In genomic region chr9:132141364-132141947, GRCh38 we compare ENCODE assay signal across 9 cellular contexts. TPM values are rescaled to one million over a fixed set of nuclear protein-coding genes. Genes with fewer than 3 reads are reported as not detected.
A peak's percentile ranks its signal among the peaks of the same experiment; 100 is the strongest.
DNase-seq lines count a peak whose midpoint lies in the region; ATAC-seq and TF ChIP-seq lines count a peak whose summit lies in the region.
"Had no signal": no experiment of that assay in that cellular context is flagged by ENCODE, and none has a peak within 500 bp of the region (broad histone marks: within the 10 kb centered on the region; RNA-seq: fewer than 3 reads in every experiment).

No MANE protein-coding gene starts in this region.

- ATAC-seq in left ventricle myocardium superior (peak; percentile 63), HG02642 (IDR thresholded peaks at IDR 0.05; ENCODE audit: poor library complexity, unreplicated experiment) (no peak), HG03442 (IDR thresholded peaks at IDR 0.05; ENCODE audit: unreplicated experiment) (no peak)

- no peaks in the 10 kb centered on the region for H3K9me3 Mint-ChIP-seq in activated T-cell treated with anti-CD3 and anti-CD28 coated beads, Interleukin-2, amount 50 U/mL, for 24 hours

- peak overlapping the region; percentile 61 for H3K27ac ChIP-seq in VCaP

- H3K4me3 ChIP-seq in retinal pigment epithelial cell (ENCODE audit: low read length): peak overlapping the region; percentile 22

- peak overlapping the region; percentile 56 for H3K4me3 Mint-ChIP-seq in activated T-cell treated with anti-CD3 and anti-CD28 coated beads, Interleukin-2, amount 50 U/mL, for 24 hours

- peaks cover 82% of the 10 kb centered on the region for H3K27me3 Mint-ChIP-seq in activated T-cell treated with anti-CD3 and anti-CD28 coated beads, Interleukin-2, amount 50 U/mL, for 24 hours

- no peak for DNase-seq in activated T-cell treated with anti-CD3 and anti-CD28 coated beads, Interleukin-2, amount 50 U/mL, for 24 hours
- DNase-seq in activated T-cell treated with anti-CD3 and anti-CD28 coated beads, Interleukin-2, amount 50 U/mL, for 48 hours: no peak
- DNase-seq in left ventricle myocardium superior: no peak
- DNase-seq in retinal pigment epithelial cell (ENCODE audit: low read depth): no peak
- no peak for DNase-seq in activated CD4-positive, alpha-beta T cell treated with anti-CD3 and anti-CD28 coated beads for 1 hour
- DNase-seq: DND-41 had no signal

- intact Hi-C loops in left ventricle myocardium superior (cut with micrococcal nuclease): no loop called here

- no peak overlapping the region for H3K27ac Mint-ChIP-seq in activated T-cell treated with anti-CD3 and anti-CD28 coated beads, Interleukin-2, amount 50 U/mL, for 24 hours

- peaks cover 19% of the 10 kb centered on the region for H3K4me1 Mint-ChIP-seq in activated T-cell treated with anti-CD3 and anti-CD28 coated beads, Interleukin-2, amount 50 U/mL, for 24 hours (ENCODE audit: low read depth)

- TF ChIP-seq CTCF in VCaP (conservative IDR thresholded peaks at IDR 0.05): no peak
- no peak for TF ChIP-seq CTCF in retinal pigment epithelial cell (conservative IDR thresholded peaks at IDR 0.05; ENCODE audit: low read depth, low read length)

- H3K36me3 Mint-ChIP-seq in activated T-cell treated with anti-CD3 and anti-CD28 coated beads, Interleukin-2, amount 50 U/mL, for 24 hours (ENCODE audit: low read depth): no peaks in the 10 kb centered on the region

RNA-seq across cellular contexts. Expression of gene NTNG2, which starts 20.4 kb away (rescaled TPM):
- total RNA-seq in left ventricle myocardium superior: 1.9 TPM
